Comparison of ENCODE assay signal across 2 cellular contexts in the genomic region with DNA sequence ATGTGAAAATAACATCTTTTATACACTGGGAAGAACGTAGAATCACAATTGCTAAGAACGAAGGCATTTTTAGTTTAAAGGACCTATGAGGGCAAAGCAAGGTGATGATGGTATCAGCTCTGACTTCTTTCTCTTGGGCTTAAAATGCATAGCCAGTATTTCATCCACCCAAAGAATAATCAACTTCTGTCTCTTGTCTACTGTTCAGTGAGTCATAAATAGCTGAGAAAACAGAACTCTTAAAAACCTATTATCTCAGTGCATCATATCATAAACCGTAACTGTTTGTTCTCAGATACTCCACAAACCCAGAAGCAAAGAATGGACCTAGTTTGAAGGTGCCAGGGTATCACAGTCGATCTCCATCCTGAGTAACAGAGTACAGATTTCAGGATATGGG.
TF ChIP-seq lines count a peak whose summit lies in the region.

No MANE protein-coding gene starts in this region.

TF ChIP-seq in A549, 52 proteins besides CTCF, POLR2A, EP300 and RAD21:
- TF ChIP-seq HOXA7 (CRISPR knock-in tag; IDR thresholded peaks at IDR 0.05) (no peak), CEBPB (IDR thresholded peaks at IDR 0.05) (no peak), MAZ (IDR thresholded peaks at IDR 0.05; ENCODE audit: borderline replicate concordance, low read depth, low read length) (no peak)
- TF ChIP-seq, protein P1, sequence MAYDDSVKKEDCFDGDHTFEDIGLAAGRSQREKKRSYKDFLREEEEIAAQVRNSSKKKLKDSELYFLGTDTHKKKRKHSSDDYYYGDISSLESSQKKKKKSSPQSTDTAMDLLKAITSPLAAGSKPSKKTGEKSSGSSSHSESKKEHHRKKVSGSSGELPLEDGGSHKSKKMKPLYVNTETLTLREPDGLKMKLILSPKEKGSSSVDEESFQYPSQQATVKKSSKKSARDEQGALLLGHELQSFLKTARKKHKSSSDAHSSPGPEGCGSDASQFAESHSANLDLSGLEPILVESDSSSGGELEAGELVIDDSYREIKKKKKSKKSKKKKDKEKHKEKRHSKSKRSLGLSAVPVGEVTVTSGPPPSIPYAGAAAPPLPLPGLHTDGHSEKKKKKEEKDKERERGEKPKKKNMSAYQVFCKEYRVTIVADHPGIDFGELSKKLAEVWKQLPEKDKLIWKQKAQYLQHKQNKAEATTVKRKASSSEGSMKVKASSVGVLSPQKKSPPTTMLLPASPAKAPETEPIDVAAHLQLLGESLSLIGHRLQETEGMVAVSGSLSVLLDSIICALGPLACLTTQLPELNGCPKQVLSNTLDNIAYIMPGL (CRISPR knock-in tag; IDR thresholded peaks at IDR 0.05; ENCODE audit: borderline replicate concordance): no peak

TF ChIP-seq in GM12878, 131 proteins besides CTCF, POLR2A, EP300 and RAD21:
- no peak for TF ChIP-seq HDAC2 (IDR thresholded peaks at IDR 0.05)
- no peak for TF ChIP-seq CEBPZ (IDR thresholded peaks at IDR 0.05; ENCODE audit: low read depth, low read length)
- no peak for TF ChIP-seq BMI1 (IDR thresholded peaks at IDR 0.05; ENCODE audit: borderline replicate concordance)
- no peak for TF ChIP-seq FOXM1 (IDR thresholded peaks at IDR 0.05; ENCODE audit: low read depth, low read length)
TF ChIP-seq in GM12878: peak in this region for 0.
